Comparison of ENCODE assay signal across 8 cellular contexts in genomic region chr7:44716205-44716604, GRCh38.
"Had no signal": no experiment of that assay in that cellular context is flagged by ENCODE, and none has a peak within 500 bp of the region (broad histone marks: within the 10 kb centered on the region; RNA-seq: fewer than 3 reads in every experiment).

No MANE protein-coding gene starts in this region.

- H2AFZ ChIP-seq: GM23338 had no signal

- H3K4me3 ChIP-seq: GM23338 had no signal

- H3K4me2 ChIP-seq: GM23338 had no signal

- FAIRE-seq: H1, H54, HTR-8/SVneo had no signal

- ATAC-seq: GM23338 had no signal

- DNase-seq: H9, HCEC 1CT, HFFc6, KBM-7 had no signal
